Comparison of ENCODE assay signal across 8 cellular contexts in the genomic region with DNA sequence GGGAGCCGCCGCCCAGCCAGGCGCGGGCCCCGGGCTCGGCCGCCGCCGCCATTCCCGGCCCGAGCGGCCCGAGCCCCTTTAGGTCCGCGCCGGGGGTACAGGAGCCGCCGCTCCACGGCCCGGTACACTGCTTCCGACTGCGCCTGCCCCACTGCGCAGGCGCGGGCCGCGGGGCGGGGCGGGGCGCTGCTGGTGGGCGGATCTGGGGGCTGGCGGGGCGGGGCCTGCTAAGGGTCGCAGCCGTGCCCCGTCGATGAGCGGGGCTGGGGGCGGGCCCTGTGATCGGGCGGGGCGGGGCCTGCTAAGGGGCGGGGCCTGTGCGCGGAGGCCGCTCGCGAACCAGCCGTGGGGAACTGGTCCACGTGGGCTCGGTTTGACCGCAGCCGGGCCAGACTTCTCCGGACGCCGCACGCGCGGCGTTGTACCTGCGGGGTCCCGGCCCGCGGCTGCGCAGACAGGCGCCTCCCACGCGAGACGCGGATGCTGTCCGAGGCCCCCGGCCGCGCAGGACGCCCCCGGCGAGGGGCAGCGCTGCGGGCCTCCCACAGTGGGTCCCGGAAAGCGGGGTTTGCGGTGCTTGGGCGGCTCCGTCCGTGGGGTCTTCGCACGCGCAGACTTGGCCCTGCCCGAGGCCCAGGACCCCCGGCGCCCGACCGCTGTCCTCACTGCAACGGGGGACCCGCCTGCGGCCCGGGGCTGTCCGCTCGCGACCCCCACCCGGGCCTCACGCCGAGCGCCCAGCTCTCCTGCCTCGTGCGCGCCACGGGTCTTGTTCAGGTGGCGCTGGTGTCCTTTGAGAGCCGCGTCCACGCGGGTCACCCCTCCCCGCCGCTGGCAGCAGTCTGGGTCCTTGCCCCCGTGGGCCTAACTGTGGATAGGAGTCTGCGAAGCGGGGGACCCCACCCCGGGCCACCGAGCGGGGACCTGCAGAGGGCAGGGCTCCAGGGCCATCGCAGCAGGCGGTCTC. TPM values are rescaled to one million over a fixed set of nuclear protein-coding genes. Genes with fewer than 3 reads are reported as not detected.
DNase-seq lines count a peak whose midpoint lies in the region; ATAC-seq and TF ChIP-seq lines count a peak whose summit lies in the region.

A gene with protein sequence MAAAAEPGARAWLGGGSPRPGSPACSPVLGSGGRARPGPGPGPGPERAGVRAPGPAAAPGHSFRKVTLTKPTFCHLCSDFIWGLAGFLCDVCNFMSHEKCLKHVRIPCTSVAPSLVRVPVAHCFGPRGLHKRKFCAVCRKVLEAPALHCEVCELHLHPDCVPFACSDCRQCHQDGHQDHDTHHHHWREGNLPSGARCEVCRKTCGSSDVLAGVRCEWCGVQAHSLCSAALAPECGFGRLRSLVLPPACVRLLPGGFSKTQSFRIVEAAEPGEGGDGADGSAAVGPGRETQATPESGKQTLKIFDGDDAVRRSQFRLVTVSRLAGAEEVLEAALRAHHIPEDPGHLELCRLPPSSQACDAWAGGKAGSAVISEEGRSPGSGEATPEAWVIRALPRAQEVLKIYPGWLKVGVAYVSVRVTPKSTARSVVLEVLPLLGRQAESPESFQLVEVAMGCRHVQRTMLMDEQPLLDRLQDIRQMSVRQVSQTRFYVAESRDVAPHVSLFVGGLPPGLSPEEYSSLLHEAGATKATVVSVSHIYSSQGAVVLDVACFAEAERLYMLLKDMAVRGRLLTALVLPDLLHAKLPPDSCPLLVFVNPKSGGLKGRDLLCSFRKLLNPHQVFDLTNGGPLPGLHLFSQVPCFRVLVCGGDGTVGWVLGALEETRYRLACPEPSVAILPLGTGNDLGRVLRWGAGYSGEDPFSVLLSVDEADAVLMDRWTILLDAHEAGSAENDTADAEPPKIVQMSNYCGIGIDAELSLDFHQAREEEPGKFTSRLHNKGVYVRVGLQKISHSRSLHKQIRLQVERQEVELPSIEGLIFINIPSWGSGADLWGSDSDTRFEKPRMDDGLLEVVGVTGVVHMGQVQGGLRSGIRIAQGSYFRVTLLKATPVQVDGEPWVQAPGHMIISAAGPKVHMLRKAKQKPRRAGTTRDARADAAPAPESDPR (minus strand): TSS at position 139 of the 967 bp plus-strand sequence. CDS start 87 bp downstream, at position 52.

- H3K36me3 ChIP-seq in endodermal cell (ENCODE audit: control insufficient read depth, insufficient read depth, low read length) (no peaks in the 10 kb centered on the region), mesodermal cell (ENCODE audit: control insufficient read depth, insufficient read depth, low read length) (no peaks in the 10 kb centered on the region)

- peaks cover 10% of the 10 kb centered on the region for H3K9me3 Mint-ChIP-seq in endodermal cell

- H3K4me1 Mint-ChIP-seq in endodermal cell, result peaks cover 8% of the 10 kb centered on the region

- H3K4me1 ChIP-seq in endodermal cell (ENCODE audit: control insufficient read depth, insufficient read depth, low read length) (no peaks in the 10 kb centered on the region), mesodermal cell (ENCODE audit: control insufficient read depth, insufficient read depth, low read length, poor library complexity, severe bottlenecking) (no peaks in the 10 kb centered on the region)

- peaks cover 2% of the 10 kb centered on the region for H3K36me3 Mint-ChIP-seq in endodermal cell (ENCODE audit: low read depth)

- H3K4me3 Mint-ChIP-seq in endodermal cell, result peak within 1 kb of the TSS; percentile 52

- H3K4me3 ChIP-seq in endodermal cell (ENCODE audit: low read length) (peak within 1 kb of the TSS; percentile 79), mesodermal cell (ENCODE audit: extremely low read depth, insufficient read depth, low read length, poor library complexity, severe bottlenecking) (peak within 1 kb of the TSS; percentile 51)

- peaks cover 9% of the 10 kb centered on the region for H3K27me3 ChIP-seq in endodermal cell (ENCODE audit: control insufficient read depth, insufficient read depth, low read length, poor library complexity, severe bottlenecking)

- H3K27ac Mint-ChIP-seq in endodermal cell, result no peak within 1 kb of the TSS

- H3K27me3 Mint-ChIP-seq in endodermal cell (ENCODE audit: insufficient read depth), result peaks cover 37% of the 10 kb centered on the region

- no peak within 1 kb of the TSS for H3K27ac ChIP-seq in endodermal cell (ENCODE audit: low read depth, low read length)
- H3K27ac ChIP-seq in mesodermal cell (ENCODE audit: low read depth, low read length, severe bottlenecking), result no peak within 1 kb of the TSS

- no peaks in the 10 kb centered on the region for H3K9me3 ChIP-seq in endodermal cell (ENCODE audit: control insufficient read depth, low read length)
- H3K9me3 ChIP-seq in mesodermal cell (ENCODE audit: control insufficient read depth, low read length), result peaks cover 4% of the 10 kb centered on the region

- peak within 1 kb of the TSS; percentile 11 for H3K9ac ChIP-seq in endodermal cell (ENCODE audit: extremely low read depth, low read length, poor library complexity, severe bottlenecking)

- WGBS in endodermal cell (ENCODE audit: insufficient coverage in 1 of 2, insufficient read length in 1 of 2), 2 experiments, result 36 to 59% methylated on average over 55 to 123 of the region's 123 CpGs
- WGBS in mesodermal cell (ENCODE audit: insufficient coverage in 2 of 2), 2 experiments, result 44 to 46% methylated on average over 72 to 101 of the region's 123 CpGs

- DNase-seq in NCI-H187 (lab: John Stamatoyannopoulos, UW) (peak; percentile 53 to 80), NCI-H187 treated with DMSO at 0.1 percent for 48 hours (lab: John Stamatoyannopoulos, UW) (no peak), NK-92 (lab: John Stamatoyannopoulos, UW; ENCODE audit: unreplicated experiment) (peak; percentile 19), endodermal cell (peak; percentile 94)
- DNase-seq in activated CD8-positive, alpha-beta memory T cell treated with anti-CD3 and anti-CD28 coated beads for 48 hours (ENCODE audit: low read depth in 2 of 3, low spot score in 2 of 3), result peak; percentile 62 to 81 (median 79)
- DNase-seq in stimulated activated CD8-positive, alpha-beta memory T cell treated with anti-CD3 and anti-CD28 coated beads, Interleukin-12 subunit alpha, Interleukin-12 subunit beta, amount 100 ng/mL, for 4 hours (ENCODE audit: low read depth), result peak; percentile 87

- TF ChIP-seq CTCF in endodermal cell (conservative IDR thresholded peaks at IDR 0.05), result no peak

- peak; percentile 65 for ATAC-seq in HG03039 (IDR thresholded peaks at IDR 0.05; ENCODE audit: unreplicated experiment)

RNA-seq across cellular contexts. Expression of the gene that starts here (rescaled TPM):
- total RNA-seq in endodermal cell, result 10 to 100 TPM; 26.3 to 31.1 TPM
- 7.8 TPM for polyA plus RNA-seq in endodermal cell (2013, experiment 1 of 2)
- polyA plus RNA-seq in endodermal cell (2013, experiment 2 of 2), result 8.3 TPM
- polyA plus RNA-seq in mesodermal cell (2013, experiment 1 of 2), result 11.0 TPM
- polyA plus RNA-seq in mesodermal cell (2013, experiment 2 of 2), result 8.0 TPM
